Comparison of ENCODE assay signal across 8 cellular contexts in the genomic region with DNA sequence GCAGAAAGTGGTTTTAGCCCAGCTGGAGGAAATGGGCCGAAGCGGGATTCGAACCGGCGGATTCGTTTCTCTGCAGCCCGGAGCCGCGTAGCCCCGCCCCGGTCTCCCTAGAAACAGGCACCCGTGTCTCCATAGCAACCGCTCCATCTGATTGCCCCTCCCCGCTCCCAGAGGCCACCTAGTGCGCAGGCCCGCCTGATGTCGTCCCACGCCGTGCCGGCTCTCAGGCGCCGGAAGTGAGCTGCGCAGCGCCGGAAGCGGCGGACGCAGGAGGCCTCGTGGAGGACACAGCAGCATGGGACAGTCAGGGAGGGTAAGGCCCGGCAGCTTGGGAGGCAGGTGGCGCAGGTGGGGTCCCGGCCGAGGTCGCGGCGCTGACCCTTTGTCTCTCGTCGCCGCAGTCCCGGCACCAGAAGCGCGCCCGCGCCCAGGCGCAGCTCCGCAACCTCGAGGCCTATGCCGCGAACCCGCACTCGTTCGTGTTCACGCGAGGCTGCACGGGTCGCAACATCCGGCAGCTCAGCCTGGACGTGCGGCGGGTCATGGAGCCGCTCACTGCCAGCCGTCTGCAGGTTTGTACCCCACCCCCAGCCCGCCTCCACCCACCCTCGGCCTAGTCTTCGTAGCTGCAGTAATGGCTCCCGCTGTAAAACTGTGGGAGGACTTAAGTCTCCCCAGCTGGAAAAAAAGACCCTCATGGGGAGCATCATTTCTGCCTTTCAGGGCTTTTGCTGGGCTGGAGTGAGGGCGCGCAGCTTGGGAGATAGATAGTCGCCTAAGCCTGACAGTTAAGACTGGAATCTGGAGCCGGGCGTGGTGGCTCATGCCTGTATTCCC. TPM values are rescaled to one million over a fixed set of nuclear protein-coding genes. Genes with fewer than 3 reads are reported as not detected.
A peak's percentile ranks its signal among the peaks of the same experiment; 100 is the strongest.
DNase-seq lines count a peak whose midpoint lies in the region; ATAC-seq, FAIRE-seq and TF ChIP-seq lines count a peak whose summit lies in the region.

A gene with protein sequence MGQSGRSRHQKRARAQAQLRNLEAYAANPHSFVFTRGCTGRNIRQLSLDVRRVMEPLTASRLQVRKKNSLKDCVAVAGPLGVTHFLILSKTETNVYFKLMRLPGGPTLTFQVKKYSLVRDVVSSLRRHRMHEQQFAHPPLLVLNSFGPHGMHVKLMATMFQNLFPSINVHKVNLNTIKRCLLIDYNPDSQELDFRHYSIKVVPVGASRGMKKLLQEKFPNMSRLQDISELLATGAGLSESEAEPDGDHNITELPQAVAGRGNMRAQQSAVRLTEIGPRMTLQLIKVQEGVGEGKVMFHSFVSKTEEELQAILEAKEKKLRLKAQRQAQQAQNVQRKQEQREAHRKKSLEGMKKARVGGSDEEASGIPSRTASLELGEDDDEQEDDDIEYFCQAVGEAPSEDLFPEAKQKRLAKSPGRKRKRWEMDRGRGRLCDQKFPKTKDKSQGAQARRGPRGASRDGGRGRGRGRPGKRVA (plus strand): TSS at position 263 of the 837 bp plus-strand sequence. CDS start 33 bp downstream, at position 296.

- H3K27ac Mint-ChIP-seq in T-helper 2 cell treated with Interferon-gamma antibody and Interleukin-4, amounts not matched to agents 5 μg/mL and 100 μg/mL, for 36 hours, result peak within 1 kb of the TSS; percentile 100

- no peaks in the 10 kb centered on the region for H3K27me3 Mint-ChIP-seq in T-helper 2 cell treated with Interferon-gamma antibody and Interleukin-4, amounts not matched to agents 5 μg/mL and 100 μg/mL, for 36 hours (ENCODE audit: low read depth)

- H3K36me3 Mint-ChIP-seq in T-helper 2 cell treated with Interferon-gamma antibody and Interleukin-4, amounts not matched to agents 5 μg/mL and 100 μg/mL, for 36 hours (ENCODE audit: low read depth), result peaks cover 32% of the 10 kb centered on the region

- ATAC-seq in GM18498 (IDR thresholded peaks at IDR 0.05; ENCODE audit: unreplicated experiment) (peak; percentile 49), HG02973 (IDR thresholded peaks at IDR 0.05; ENCODE audit: unreplicated experiment) (peak; percentile 36)

- peaks cover 41% of the 10 kb centered on the region for H3K4me1 Mint-ChIP-seq in T-helper 2 cell treated with Interferon-gamma antibody and Interleukin-4, amounts not matched to agents 5 μg/mL and 100 μg/mL, for 36 hours (ENCODE audit: low read depth)

- peak in 1 of 2 donors; percentile 32 for TF ChIP-seq CTCF in right atrium auricular region (IDR thresholded peaks at IDR 0.05)

- H3K36me3 ChIP-seq in right atrium auricular region, result peaks cover 42% of the 10 kb centered on the region

- peak within 1 kb of the TSS; percentile 70 to 88 for H3K4me3 ChIP-seq in right atrium auricular region

- peak within 1 kb of the TSS; percentile 52 to 74 for H3K27ac ChIP-seq in right atrium auricular region

- no peaks in the 10 kb centered on the region for H3K27me3 ChIP-seq in right atrium auricular region

- DNase-seq in NCI-H2029 (lab: John Stamatoyannopoulos, UW), result peak; percentile 98
- DNase-seq in T-helper 2 cell treated with Interferon-gamma antibody and Interleukin-4, amounts not matched to agents 5 μg/mL and 100 μg/mL, for 36 hours (ENCODE audit: low spot score), result peak; percentile 97
- DNase-seq in anterior cingulate cortex (lab: John Stamatoyannopoulos, UW), result peak; percentile 55 to 98 (median 96)
- DNase-seq in right atrium auricular region (ENCODE audit: low spot score), result peak; percentile 98
- peak; percentile 94 for DNase-seq in pulmonary artery endothelial cell (ENCODE audit: low read depth, low spot score)
- peak; percentile 97 for DNase-seq in urothelium cell line (ENCODE audit: low spot score)

- no peak for FAIRE-seq in urothelium cell line (lab: Jason Lieb, UNC)

- peaks cover 0 to 23% of the 10 kb centered on the region in 2 donors for H3K4me1 ChIP-seq in right atrium auricular region

- H3K4me3 Mint-ChIP-seq in T-helper 2 cell treated with Interferon-gamma antibody and Interleukin-4, amounts not matched to agents 5 μg/mL and 100 μg/mL, for 36 hours, result peak within 1 kb of the TSS; percentile 79

- no peaks in the 10 kb centered on the region for H3K9me3 Mint-ChIP-seq in T-helper 2 cell treated with Interferon-gamma antibody and Interleukin-4, amounts not matched to agents 5 μg/mL and 100 μg/mL, for 36 hours

- no peaks in the 10 kb centered on the region for H3K9me3 ChIP-seq in right atrium auricular region

RNA-seq across cellular contexts. Expression of the gene that starts here (rescaled TPM):
- total RNA-seq in right atrium auricular region, result 10 to 100 TPM; 12.7 to 23.2 TPM
- 41.2 and 51.6 TPM in 2 replicates for total RNA-seq in pulmonary artery endothelial cell

Comparison
In these comparisons a context has a peak if more than half of its experiments do, and no peak if none do; other contexts are left out.
1. Peak in every context shown above with its lines: DNase-seq, ATAC-seq, H3K4me3 ChIP-seq and H3K27ac ChIP-seq.